ENCODE assay signal across 10 cellular contexts in genomic region chr7:104981671-104982036, GRCh38. TPM values are rescaled to one million over a fixed set of nuclear protein-coding genes. Genes with fewer than 3 reads are reported as not detected.
A peak's percentile ranks its signal among the peaks of the same experiment; 100 is the strongest.
DNase-seq lines count a peak whose midpoint lies in the region; ATAC-seq, FAIRE-seq and TF ChIP-seq lines count a peak whose summit lies in the region.
"Had no signal": no experiment of that assay in that cellular context is flagged by ENCODE, and none has a peak within 500 bp of the region (broad histone marks: within the 10 kb centered on the region; RNA-seq: fewer than 3 reads in every experiment).

No MANE protein-coding gene starts in this region.

- H3K4me2 ChIP-seq in PC-3 (ENCODE audit: low read length) (no peak overlapping the region), endothelial cell of umbilical vein (ENCODE audit: insufficient read depth, low read length) (no peak overlapping the region)

- H3K27ac ChIP-seq in PC-3 (ENCODE audit: low read length), result peak overlapping the region; percentile 93
- peak overlapping the region; percentile 98 for H3K27ac ChIP-seq in endothelial cell of umbilical vein (ENCODE audit: insufficient read depth, low read depth, low read length)
- peak overlapping the region; percentile 96 for H3K27ac ChIP-seq in skeletal muscle tissue (ENCODE audit: low read depth, low read length)

- H3K9me3 ChIP-seq in PC-3 (ENCODE audit: low read length), result no peaks in the 10 kb centered on the region
- no peaks in the 10 kb centered on the region for H3K9me3 ChIP-seq in endothelial cell of umbilical vein (replicated peaks; ENCODE audit: control insufficient read depth, insufficient read depth, low read length)
- no peaks in the 10 kb centered on the region for H3K9me3 ChIP-seq in skeletal muscle tissue (ENCODE audit: control insufficient read depth in 3 of 3, low read length in 3 of 3)
- H3K9me3 ChIP-seq: gastrocnemius medialis had no signal

- TF ChIP-seq CTCF in PC-3 (conservative IDR thresholded peaks at IDR 0.05; ENCODE audit: low read depth, low read length) (no peak), endothelial cell of umbilical vein (IDR thresholded peaks at IDR 0.05; ENCODE audit: extremely low read depth in 1 of 2, insufficient read depth in 1 of 2, low read depth in 1 of 2, low read length in 2 of 2) (no peak)

- H3F3A ChIP-seq in PC-3 (ENCODE audit: low read length, unreplicated experiment), result peaks cover 12% of the 10 kb centered on the region

- H3K9me1 ChIP-seq in endothelial cell of umbilical vein (replicated peaks; ENCODE audit: control insufficient read depth, extremely low read depth, insufficient read depth, low read length), result no peaks in the 10 kb centered on the region

- no peaks in the 10 kb centered on the region for H3K27me3 ChIP-seq in PC-3 (ENCODE audit: low read length)
- H3K27me3 ChIP-seq in endothelial cell of umbilical vein (ENCODE audit: control insufficient read depth in 2 of 2, insufficient read depth in 2 of 2, low read length in 2 of 2), result no peaks in the 10 kb centered on the region
- H3K27me3 ChIP-seq in skeletal muscle tissue (ENCODE audit: control insufficient read depth in 3 of 3, insufficient read depth in 3 of 3, low read length in 3 of 3), result no peaks in the 10 kb centered on the region
- H3K27me3 ChIP-seq: gastrocnemius medialis had no signal

- no peaks in the 10 kb centered on the region for H4K20me1 ChIP-seq in PC-3 (ENCODE audit: low read length)
- H4K20me1 ChIP-seq in endothelial cell of umbilical vein (replicated peaks; ENCODE audit: control insufficient read depth, extremely low read depth, insufficient read depth, low read length), result no peaks in the 10 kb centered on the region

- H3K9me2 ChIP-seq in PC-3 (replicated peaks; ENCODE audit: low read length), result no peaks in the 10 kb centered on the region

- no peak for TF ChIP-seq POLR2A in endothelial cell of umbilical vein (IDR thresholded peaks at IDR 0.05; ENCODE audit: low read depth, low read length)

- no peak for FAIRE-seq in endothelial cell of umbilical vein (lab: Jason Lieb, UNC)

- H3K9ac ChIP-seq in PC-3 (ENCODE audit: low read length) (no peak overlapping the region), endothelial cell of umbilical vein (replicated peaks; ENCODE audit: extremely low read depth, insufficient read depth, low read length) (no peak overlapping the region), skeletal muscle tissue (ENCODE audit: low read depth in 1 of 3, low read length in 3 of 3) (no peak overlapping the region)

- H2AFZ ChIP-seq in PC-3 (ENCODE audit: low read length) (no peak overlapping the region), endothelial cell of umbilical vein (ENCODE audit: low read depth, low read length) (no peak overlapping the region)

- dilution Hi-C loops in endothelial cell of umbilical vein (cut with MboI; ENCODE audit: extremely low pct_ligation_motif_present, low sequenced_read_pairs), result no loop called here

- H3K4me3 ChIP-seq in PC-3 (ENCODE audit: low read length) (no peak overlapping the region), endothelial cell of umbilical vein (replicated peaks in 1 of 3; ENCODE audit: insufficient read depth in 1 of 3, low read depth in 1 of 3, low read length in 3 of 3) (no peak overlapping the region), skeletal muscle tissue (ENCODE audit: low read length in 3 of 3) (no peak overlapping the region)

- ATAC-seq in PC-3, result no peak
- no peak for ATAC-seq in esophagus mucosa
- no peak for ATAC-seq in GM18502 (IDR thresholded peaks at IDR 0.05; ENCODE audit: poor library complexity, unreplicated experiment)
- ATAC-seq: gastrocnemius medialis had no signal

- H3K79me2 ChIP-seq in PC-3 (ENCODE audit: low read length) (peaks cover 26% of the 10 kb centered on the region), endothelial cell of umbilical vein (ENCODE audit: control insufficient read depth, insufficient read depth, low read length) (peaks cover 35% of the 10 kb centered on the region)

- intact Hi-C loops in PC-3 (cut with micrococcal nuclease), result loop anchor here (1.0 to 10.0 kb wide), 6 partner anchors 36 to 448 kb away; no protein-coding TSS in a partner anchor
- intact Hi-C loops in endothelial cell of umbilical vein (cut with micrococcal nuclease), result loop anchor here (1.0 to 10.0 kb wide), 4 partner anchors 58 to 446 kb away; no protein-coding TSS in a partner anchor

- H3K4me1 ChIP-seq in PC-3 (ENCODE audit: insufficient read depth, low read length) (peaks cover 48% of the 10 kb centered on the region), endothelial cell of umbilical vein (ENCODE audit: control insufficient read depth, extremely low read depth, insufficient read depth, low read length) (peaks cover 56% of the 10 kb centered on the region), skeletal muscle tissue (ENCODE audit: control insufficient read depth in 3 of 3, insufficient read depth in 3 of 3, low read length in 3 of 3) (peaks cover 50 to 77% (median 72%) of the 10 kb centered on the region in 3 donors)

- CTCF ChIA-PET in PC-3 (lab: Charles Lee), result interaction anchor here (0.6 to 1.5 kb wide), 6 partner anchors 26 to 285 kb away, joined by 3 to 12 read pairs (median 4); no protein-coding TSS in a partner anchor
- CTCF ChIA-PET in endothelial cell of umbilical vein (lab: Charles Lee), result interaction anchor here (0.5 to 8.3 kb wide), 43 partner anchors 8 to 608 kb away, joined by 3 to 113 read pairs (median 7); partner anchors contain the start of genes KMT2E and RINT1

- POLR2A ChIA-PET in PC-3 (lab: Charles Lee; ENCODE audit: unreplicated experiment), result interaction anchor here (0.7 to 1.0 kb wide), 2 partner anchors 12 to 32 kb away, joined by 3 to 4 read pairs; no protein-coding TSS in a partner anchor
- POLR2A ChIA-PET in endothelial cell of umbilical vein (lab: Charles Lee), result interaction anchor here (1.4 to 3.6 kb wide), 4 partner anchors 8 to 38 kb away, joined by 3 to 35 read pairs (median 7); no protein-coding TSS in a partner anchor

- BruUV-seq in PC-3 (replicated peaks; lab: Mats Ljungman, UMichigan) (no TSS peak), endothelial cell of umbilical vein (replicated peaks; lab: Mats Ljungman, UMichigan) (no TSS peak)

- peak; percentile 33 for DNase-seq in SKM-1 (lab: John Stamatoyannopoulos, UW; ENCODE audit: unreplicated experiment)
- DNase-seq in SKM-1 treated with dmso at 0.1 percent for 144 hours (lab: John Stamatoyannopoulos, UW; ENCODE audit: unreplicated experiment), result no peak
- DNase-seq in PC-3, result no peak
- no peak for DNase-seq in endothelial cell of umbilical vein (ENCODE audit: low read depth, low spot score)
- no peak for DNase-seq in midbrain (lab: John Stamatoyannopoulos, UW)
- DNase-seq: gastrocnemius medialis; stimulated activated CD4-positive, alpha-beta T cell treated with anti-CD3 and anti-CD28 coated beads, Interleukin-12 subunit alpha, Interleukin-12 subunit beta, amount 100 ng/mL, for 4 hours had no signal

- H3K36me3 ChIP-seq in PC-3 (ENCODE audit: low read depth, low read length) (no peaks in the 10 kb centered on the region), endothelial cell of umbilical vein (ENCODE audit: control insufficient read depth in 2 of 2, extremely low read depth in 1 of 2, insufficient read depth in 2 of 2, low read length in 2 of 2) (no peaks in the 10 kb centered on the region), skeletal muscle tissue (ENCODE audit: control insufficient read depth in 3 of 3, insufficient read depth in 3 of 3, low read length in 3 of 3) (no peaks in the 10 kb centered on the region)
- H3K36me3 ChIP-seq: gastrocnemius medialis had no signal

TF ChIP-seq in endothelial cell of umbilical vein, 7 proteins besides CTCF, POLR2A, EP300 and RAD21:
- TF ChIP-seq JUN (IDR thresholded peaks at IDR 0.05; ENCODE audit: borderline replicate concordance, insufficient read depth, insufficient read length, low read depth) (no peak), POLR2AphosphoS5 (IDR thresholded peaks at IDR 0.05; ENCODE audit: insufficient read depth, low read depth, low read length) (no peak), MYC (IDR thresholded peaks at IDR 0.05; ENCODE audit: low read depth, low read length) (no peak), EZH2 (IDR thresholded peaks at IDR 0.05; ENCODE audit: borderline replicate concordance, low read depth, low read length, severe bottlenecking) (no peak)

RNA-seq across cellular contexts. Expression of gene KMT2E, which starts 32.4 kb away (rescaled TPM):
- total RNA-seq in PC-3 (2014; rRNA removed), result 21.8 and 27.4 TPM in 2 replicates
- 68.5 and 74.8 TPM in 2 replicates for total RNA-seq in endothelial cell of umbilical vein
- polyA plus RNA-seq in endothelial cell of umbilical vein, result 10.1 and 19.0 TPM in 2 replicates
- 10.7 and 11.8 TPM in 2 replicates for polyA plus RNA-seq in endothelial cell of umbilical vein (2011; cell fraction: cytosol; rRNA removed)
- 55.5 and 66.2 TPM in 2 replicates for polyA plus RNA-seq in endothelial cell of umbilical vein (2011; cell fraction: nucleus; rRNA removed)
- polyA plus RNA-seq in endothelial cell of umbilical vein (2012), result 27.7 and 29.8 TPM in 2 replicates
- polyA minus RNA-seq in endothelial cell of umbilical vein, result 92.4 and 106 TPM in 2 replicates
- 19.5 TPM for polyA minus RNA-seq in endothelial cell of umbilical vein (2011; cell fraction: cytosol; rRNA and poly(A)+ RNA removed)
- 172 and 208 TPM in 2 replicates for polyA minus RNA-seq in endothelial cell of umbilical vein (2011; cell fraction: nucleus; rRNA and poly(A)+ RNA removed)
- total RNA-seq in skeletal muscle tissue, result 59.0 TPM
- 29.0 TPM for total RNA-seq in esophagus mucosa
